Comparison of ENCODE assay signal across 8 cellular contexts in the genomic region with DNA sequence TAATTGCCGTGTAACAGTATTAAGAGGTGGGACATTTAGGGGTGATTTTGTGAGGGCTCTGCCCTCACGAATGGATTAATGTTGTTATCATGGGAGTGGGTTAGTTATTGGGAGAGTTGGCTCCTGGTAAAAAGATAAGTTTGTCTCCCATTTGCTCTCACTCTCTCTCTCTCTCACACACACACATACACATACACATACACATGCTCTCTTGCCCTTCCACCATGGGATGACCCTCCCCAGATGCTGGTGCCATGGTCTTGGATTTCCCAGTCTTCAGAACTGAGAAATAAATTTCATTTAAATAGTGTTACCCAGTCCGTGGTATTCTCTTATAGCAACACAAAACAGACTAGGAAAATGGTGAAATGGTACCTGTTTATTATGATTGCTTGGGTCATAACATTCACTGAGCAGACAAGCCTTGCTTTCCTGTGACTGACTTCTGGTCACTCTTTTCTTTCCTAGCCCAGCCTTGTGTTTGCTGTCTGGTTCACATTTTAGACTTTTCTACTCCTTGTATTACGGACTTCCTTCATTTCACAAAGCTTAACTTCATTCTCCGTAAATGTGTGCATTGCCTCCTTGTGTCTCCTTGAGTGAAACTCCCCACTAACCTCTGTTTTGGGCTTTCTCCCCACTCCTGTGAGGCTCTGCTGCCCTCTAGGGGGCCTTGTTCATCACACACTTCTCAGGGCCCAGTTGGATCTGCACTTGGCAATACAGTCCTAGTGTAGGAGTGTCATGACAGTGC.
DNase-seq lines count a peak whose midpoint lies in the region; ATAC-seq, FAIRE-seq and TF ChIP-seq lines count a peak whose summit lies in the region.

No MANE protein-coding gene starts in this region.

- H3K79me2 ChIP-seq in osteoblast (ENCODE audit: insufficient read depth, low read length) = no peaks in the 10 kb centered on the region

- FAIRE-seq in HTR-8/SVneo (lab: Jason Lieb, UNC) = peak; percentile 79

- H3K9me3 ChIP-seq in osteoblast (ENCODE audit: low read depth, low read length) = no peaks in the 10 kb centered on the region
- H3K9me3 ChIP-seq in thyroid gland = no peaks in the 10 kb centered on the region

- H3K4me1 ChIP-seq in osteoblast (ENCODE audit: insufficient read depth, low read length) (peaks cover 4% of the 10 kb centered on the region), thyroid gland (peaks cover 3 to 4% of the 10 kb centered on the region in 2 donors)

- peak; percentile 100 for TF ChIP-seq CTCF in fibroblast of villous mesenchyme (IDR thresholded peaks at IDR 0.05; ENCODE audit: insufficient read depth, low read depth, low read length)
- TF ChIP-seq CTCF in osteoblast (IDR thresholded peaks at IDR 0.05; ENCODE audit: extremely low read depth, low read depth, low read length) = peak; percentile 100
- peak; percentile 59 to 97 (median 88) for TF ChIP-seq CTCF in thyroid gland (IDR thresholded peaks at IDR 0.05)

- intact Hi-C loops in thyroid gland (cut with DNase I) = loop anchor here (5.0 kb wide), 1 partner anchor 312 kb away; no protein-coding TSS in a partner anchor

- peak overlapping the region; percentile 1 for H3K27ac ChIP-seq in osteoblast (ENCODE audit: low read depth, low read length)
- no peak overlapping the region for H3K27ac ChIP-seq in thyroid gland

- peak; percentile 99 for ATAC-seq in GM21515 (IDR thresholded peaks at IDR 0.05; ENCODE audit: unreplicated experiment)

- WGBS in thyroid gland, 2 donors = 52 to 54% methylated on average over 5 of the region's 5 CpGs

- DNase-seq in DMS53 treated with DMSO at 0.1 percent for 48 hours (lab: John Stamatoyannopoulos, UW; ENCODE audit: unreplicated experiment) = peak; percentile 86
- peak; percentile 68 for DNase-seq in HTR-8/SVneo (ENCODE audit: insufficient read length, low spot score)
- DNase-seq in RPMI8226 = peak; percentile 76
- DNase-seq in activated T-helper 1 cell treated with anti-CD3 and anti-CD28 coated beads, Interleukin-2, amount 50 U/mL, for 16 hours (ENCODE audit: low read depth in 1 of 2, low spot score in 1 of 2) = peak; percentile 36 to 49
- DNase-seq in fibroblast of villous mesenchyme (ENCODE audit: low read depth) = peak; percentile 92
- DNase-seq in osteoblast (ENCODE audit: insufficient read length, low spot score, missing footprints) = peak; percentile 35
- peak; percentile 68 to 81 for DNase-seq in thyroid gland

- H3K27me3 ChIP-seq in osteoblast (ENCODE audit: insufficient read depth, low read length) (no peaks in the 10 kb centered on the region), thyroid gland (no peaks in the 10 kb centered on the region)

- no peaks in the 10 kb centered on the region for H4K20me1 ChIP-seq in osteoblast (ENCODE audit: insufficient read depth, low read length)

- TF ChIP-seq POLR2A in thyroid gland (IDR thresholded peaks at IDR 0.05) = no peak

- H3K4me2 ChIP-seq in osteoblast (ENCODE audit: insufficient read depth, low read length) = peak overlapping the region; percentile 58

- H3K36me3 ChIP-seq in osteoblast (ENCODE audit: insufficient read depth, low read length) (no peaks in the 10 kb centered on the region), thyroid gland (no peaks in the 10 kb centered on the region)

- H3K4me3 ChIP-seq in fibroblast of villous mesenchyme (ENCODE audit: low read depth, low read length) = no peak overlapping the region
- H3K4me3 ChIP-seq in osteoblast (ENCODE audit: insufficient read depth, low read length) = no peak overlapping the region
- no peak overlapping the region for H3K4me3 ChIP-seq in thyroid gland (replicated peaks in 1 of 3)

- peak overlapping the region; percentile 77 for H2AFZ ChIP-seq in osteoblast (ENCODE audit: low read length)

Comparison
In these comparisons a context has a peak if more than half of its experiments do, and no peak if none do; other contexts are left out.
1. DNase-seq: peak in every context shown above with its lines; median percentile 92 in fibroblast of villous mesenchyme; 86 in DMS53 treated with DMSO at 0.1 percent for 48 hours; 76 in RPMI8226; 74 in thyroid gland; 68 in HTR-8/SVneo; 42 in activated T-helper 1 cell treated with anti-CD3 and anti-CD28 coated beads, Interleukin-2, amount 50 U/mL, for 16 hours; 35 in osteoblast.